ENCODE assay signal across 8 cellular contexts in the genomic region with DNA sequence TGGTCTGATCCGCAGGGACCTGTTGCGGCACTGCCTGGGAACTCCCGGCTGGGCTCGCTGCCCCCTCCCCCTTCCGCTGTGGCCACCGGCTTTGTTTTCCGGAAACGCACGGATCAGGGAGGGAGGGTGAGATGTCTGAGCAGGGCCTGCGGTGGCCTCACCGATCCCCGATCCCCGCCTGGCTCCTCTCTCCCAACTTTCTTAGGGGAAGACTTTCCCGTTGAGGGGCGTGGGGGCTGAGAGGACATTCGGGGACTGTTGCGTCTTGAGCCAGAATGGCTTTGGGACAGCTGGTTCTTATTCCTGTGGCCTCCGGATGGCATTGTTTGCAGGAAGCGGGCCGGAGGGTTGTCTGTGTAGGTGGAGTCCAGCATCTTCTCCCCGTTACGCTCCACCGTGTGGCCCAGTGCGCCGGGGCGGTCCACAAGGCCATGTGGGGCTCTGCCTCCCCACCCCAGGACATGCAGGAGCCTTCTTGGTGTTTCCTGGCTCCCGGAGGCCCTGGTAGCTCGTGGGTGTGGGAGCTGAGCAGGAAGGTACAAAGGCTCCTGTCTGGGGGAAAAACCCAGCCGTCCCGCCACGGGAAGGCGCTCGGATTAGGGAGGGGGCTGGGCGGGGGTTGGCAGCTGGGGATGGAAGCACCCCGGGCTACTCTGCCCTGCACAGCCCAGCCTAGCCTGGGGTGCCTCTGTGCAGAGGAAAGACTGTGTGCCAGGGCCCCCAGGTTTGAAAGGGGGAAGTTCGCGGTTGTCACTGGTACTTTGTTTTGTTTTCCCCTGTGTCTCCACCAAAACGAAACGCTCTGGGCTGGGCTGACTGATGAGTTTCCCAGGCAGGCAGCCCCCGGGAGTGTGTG. TPM values are rescaled to one million over a fixed set of nuclear protein-coding genes. Genes with fewer than 3 reads are reported as not detected.
DNase-seq lines count a peak whose midpoint lies in the region; ATAC-seq and TF ChIP-seq lines count a peak whose summit lies in the region.

No MANE protein-coding gene starts in this region.

- H3K4me1 Mint-ChIP-seq in progenitor cell of endocrine pancreas (ENCODE audit: low read depth), result peaks cover 16% of the 10 kb centered on the region

- H3K4me1 ChIP-seq in upper lobe of right lung, result peaks cover 36% of the 10 kb centered on the region

- TF ChIP-seq CTCF in SU-DHL-6 (IDR thresholded peaks at IDR 0.05; ENCODE audit: insufficient read depth, low read length, poor library complexity, severe bottlenecking) (no peak), progenitor cell of endocrine pancreas (IDR thresholded peaks at IDR 0.05; ENCODE audit: unreplicated experiment) (no peak), upper lobe of right lung (IDR thresholded peaks at IDR 0.05) (no peak)

- DNase-seq in GM04504 (ENCODE audit: low read depth) (peak; percentile 40), cardiac septum (ENCODE audit: low spot score) (peak; percentile 91), progenitor cell of endocrine pancreas (ENCODE audit: low spot score, unreplicated experiment) (peak; percentile 71), upper lobe of right lung (peak; percentile 88)

- intact Hi-C loops in cardiac septum (cut with DNase I) (no loop called here), upper lobe of right lung (cut with DNase I) (no loop called here)

- H3K9me3 ChIP-seq in SU-DHL-6 (ENCODE audit: insufficient read depth, low read length), result no peaks in the 10 kb centered on the region
- no peaks in the 10 kb centered on the region for H3K9me3 ChIP-seq in upper lobe of right lung

- H3K36me3 Mint-ChIP-seq in progenitor cell of endocrine pancreas (ENCODE audit: insufficient read depth), result no peaks in the 10 kb centered on the region

- WGBS in adipose tissue, 3 donors, result 1 to 2% (median 1%) methylated on average over 38 to 40 of the region's 40 CpGs

- peak overlapping the region; percentile 86 for H3K27ac ChIP-seq in SU-DHL-6 (ENCODE audit: low read depth, low read length)
- H3K27ac ChIP-seq in adipose tissue (ENCODE audit: low read depth, low read length), result peak overlapping the region; percentile 87
- peak overlapping the region; percentile 83 for H3K27ac ChIP-seq in upper lobe of right lung

- H3K4me3 ChIP-seq in SU-DHL-6 (ENCODE audit: insufficient read depth, low read length, poor library complexity, severe bottlenecking) (peak overlapping the region; percentile 59), upper lobe of right lung (peak overlapping the region; percentile 64)

- H3K9me2 ChIP-seq in SU-DHL-6 (replicated peaks; ENCODE audit: insufficient read depth, low read length), result no peaks in the 10 kb centered on the region

- peaks cover 50% of the 10 kb centered on the region for H3K79me2 ChIP-seq in SU-DHL-6 (ENCODE audit: insufficient read depth, low read length)

- TF ChIP-seq RAD21 in Ishikawa (IDR thresholded peaks at IDR 0.05; ENCODE audit: low read depth), result no peak

- no peaks in the 10 kb centered on the region for H3K9me3 Mint-ChIP-seq in progenitor cell of endocrine pancreas (ENCODE audit: low read depth)

- peak overlapping the region; percentile 96 for H3K27ac Mint-ChIP-seq in progenitor cell of endocrine pancreas

- H3K9ac ChIP-seq in SU-DHL-6 (ENCODE audit: low read length), result peak overlapping the region; percentile 64

- H3K36me3 ChIP-seq in SU-DHL-6 (ENCODE audit: low read length) (no peaks in the 10 kb centered on the region), upper lobe of right lung (no peaks in the 10 kb centered on the region)

- no peaks in the 10 kb centered on the region for H3K27me3 Mint-ChIP-seq in progenitor cell of endocrine pancreas

- H3K27me3 ChIP-seq in SU-DHL-6 (ENCODE audit: low read length), result no peaks in the 10 kb centered on the region
- H3K27me3 ChIP-seq in upper lobe of right lung, result no peaks in the 10 kb centered on the region

- H2AFZ ChIP-seq in SU-DHL-6 (ENCODE audit: low read depth, low read length, severe bottlenecking), result no peak overlapping the region

- H3K4me2 ChIP-seq in SU-DHL-6 (ENCODE audit: low read depth, low read length, poor library complexity, severe bottlenecking), result peak overlapping the region; percentile 72

- TF ChIP-seq EP300 in Ishikawa (IDR thresholded peaks at IDR 0.05; ENCODE audit: borderline replicate concordance), result no peak

- H3F3A ChIP-seq in SU-DHL-6 (ENCODE audit: insufficient read depth), result peaks cover 18% of the 10 kb centered on the region; the same call in 1 of the 2 replicates

- H3K4me3 Mint-ChIP-seq in progenitor cell of endocrine pancreas (ENCODE audit: low read depth), result peak overlapping the region; percentile 92

- H4K20me1 ChIP-seq in SU-DHL-6 (ENCODE audit: low read depth, low read length), result no peaks in the 10 kb centered on the region

- peak; percentile 51 for ATAC-seq in upper lobe of right lung
- no peak for ATAC-seq in HG03159 (IDR thresholded peaks at IDR 0.05; ENCODE audit: unreplicated experiment)

TF ChIP-seq in Ishikawa, 13 proteins besides CTCF, POLR2A, EP300 and RAD21:
- TF ChIP-seq TEAD4 (IDR thresholded peaks at IDR 0.05) (no peak), NFIC (IDR thresholded peaks at IDR 0.05) (no peak), YY1 (IDR thresholded peaks at IDR 0.05; ENCODE audit: low read depth) (no peak), TAF1 (IDR thresholded peaks at IDR 0.05; ENCODE audit: low read depth) (0 out of 2 replicates have a peak, but pooled peaks have one; percentile 20)

RNA-seq across cellular contexts. Expression of a gene that starts 1.3 kb away (rescaled TPM):
- 10 to 100 TPM; 24.6 to 73.9 (median 42.8) TPM for polyA plus RNA-seq in adipose tissue
- total RNA-seq in cardiac septum (31.4 TPM), progenitor cell of endocrine pancreas (96.8 and 103 TPM in 2 replicates), upper lobe of right lung (60.6 TPM)

RNA-seq across cellular contexts. Expression of a gene that starts 37.1 kb away (rescaled TPM):
- 1 to 10 TPM; 2.2 to 4.2 (median 4.2) TPM for polyA plus RNA-seq in adipose tissue
- total RNA-seq in cardiac septum, result 2.1 TPM
- total RNA-seq in progenitor cell of endocrine pancreas, result 14.1 and 16.2 TPM in 2 replicates
- 6.3 TPM for total RNA-seq in upper lobe of right lung

RNA-seq across cellular contexts. Expression of a gene that starts 37.1 kb away (rescaled TPM):
- polyA plus RNA-seq in adipose tissue, result 10 to 100 TPM; 18.7 to 29.2 (median 24.0) TPM
- 14.9 TPM for total RNA-seq in cardiac septum
- total RNA-seq in progenitor cell of endocrine pancreas, result 101 and 102 TPM in 2 replicates
- total RNA-seq in upper lobe of right lung, result 73.2 TPM

RNA-seq across cellular contexts. Expression of a gene that starts 57.0 kb away (rescaled TPM):
- polyA plus RNA-seq in adipose tissue, result 10 to 100 TPM; 46.1 to 92.9 (median 59.2) TPM
- 61.1 TPM for total RNA-seq in cardiac septum
- total RNA-seq in progenitor cell of endocrine pancreas, result 46.5 and 48.8 TPM in 2 replicates
- total RNA-seq in upper lobe of right lung, result 76.1 TPM

Comparison
In these comparisons a context has a peak if more than half of its experiments do, and no peak if none do; other contexts are left out.
1. DNase-seq: peak in every context shown above with its lines; median percentile 91 in cardiac septum; 88 in upper lobe of right lung; 71 in progenitor cell of endocrine pancreas; 40 in GM04504.